In the genomic region with DNA sequence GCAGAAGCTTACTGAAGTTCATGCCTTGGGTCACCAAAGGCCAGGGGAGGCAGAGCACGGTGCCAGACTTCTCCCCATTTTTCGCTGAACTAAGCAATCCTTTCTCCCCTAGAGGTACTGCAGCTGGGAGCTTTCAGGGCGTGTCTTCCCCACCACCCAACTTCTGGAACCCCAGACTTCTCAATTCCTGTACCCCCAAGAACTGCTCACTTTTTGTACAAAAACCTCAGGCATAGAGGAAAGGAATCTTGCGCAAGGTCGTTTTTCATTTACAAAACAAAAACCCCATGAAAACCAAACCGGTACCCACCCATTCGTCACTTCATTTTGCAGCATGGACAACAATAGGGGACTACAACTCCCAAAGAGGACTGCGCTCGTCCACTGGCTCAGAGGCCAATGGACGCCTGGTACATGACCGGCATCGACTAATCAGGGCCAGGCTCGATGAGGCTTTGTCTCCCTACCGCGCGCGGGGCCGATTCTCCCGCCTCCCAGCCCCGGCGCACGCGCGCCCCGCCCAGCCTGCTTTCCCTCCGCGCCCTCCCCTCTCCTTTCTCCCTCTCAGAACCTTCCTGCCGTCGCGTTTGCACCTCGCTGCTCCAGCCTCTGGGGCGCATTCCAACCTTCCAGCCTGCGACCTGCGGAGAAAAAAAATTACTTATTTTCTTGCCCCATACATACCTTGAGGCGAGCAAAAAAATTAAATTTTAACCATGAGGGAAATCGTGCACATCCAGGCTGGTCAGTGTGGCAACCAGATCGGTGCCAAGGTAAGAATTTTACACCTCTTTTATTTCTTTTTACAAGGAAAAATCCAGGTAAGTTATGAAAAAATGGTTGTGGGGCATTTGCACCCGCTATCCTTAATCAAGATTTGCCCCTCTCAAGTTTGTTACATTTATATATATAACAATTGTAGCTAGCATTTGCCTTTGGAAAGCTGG, we compare ENCODE assay signal across 8 cellular contexts. TPM values are rescaled to one million over a fixed set of nuclear protein-coding genes. Genes with fewer than 3 reads are reported as not detected.
DNase-seq lines count a peak whose midpoint lies in the region; ATAC-seq, FAIRE-seq and TF ChIP-seq lines count a peak whose summit lies in the region.

TUBB (plus strand) TSS at position 562 of the 947 bp plus-strand sequence; CDS start at position 717, 155 bp downstream.

- peak within 1 kb of the TSS; percentile 97 for H3K9ac ChIP-seq in astrocyte (ENCODE audit: low read length)

- H2AFZ ChIP-seq in astrocyte (ENCODE audit: low read depth, low read length) = peak within 1 kb of the TSS; percentile 4

- ATAC-seq in HG02938 (IDR thresholded peaks at IDR 0.05; ENCODE audit: unreplicated experiment) = peak; percentile 35
- ATAC-seq in right cardiac atrium = peak; percentile 84 to 87

- peak within 1 kb of the TSS; percentile 100 for H3K4me3 Mint-ChIP-seq in astrocyte (ENCODE audit: unreplicated experiment)

- TF ChIP-seq CTCF in astrocyte (IDR thresholded peaks at IDR 0.05; ENCODE audit: insufficient read depth, low read depth, low read length) = no peak

- peaks cover 41% of the 10 kb centered on the region for H3K4me1 Mint-ChIP-seq in astrocyte (ENCODE audit: low read depth, unreplicated experiment)

- H3K36me3 ChIP-seq in astrocyte (ENCODE audit: insufficient read depth, low read length) = peaks cover 24% of the 10 kb centered on the region

- H3K36me3 Mint-ChIP-seq in astrocyte (ENCODE audit: low read depth, unreplicated experiment) = peaks cover 27% of the 10 kb centered on the region

- FAIRE-seq in GM12891 (lab: Jason Lieb, UNC) (peak; percentile 89), astrocyte (lab: Jason Lieb, UNC) (no peak), urothelium cell line (lab: Jason Lieb, UNC) (no peak)

- H3K27ac Mint-ChIP-seq in astrocyte (ENCODE audit: unreplicated experiment) = peak within 1 kb of the TSS; percentile 98

- H3K4me3 ChIP-seq in astrocyte (ENCODE audit: insufficient read depth, low read depth, low read length) (peak within 1 kb of the TSS; percentile 97), right cardiac atrium (ENCODE audit: low read length) (peak within 1 kb of the TSS; percentile 98)

- intact Hi-C loops in right cardiac atrium (cut with DNase I) = loop anchor here in 1 of 4 donors (2.0 kb wide), 1 partner anchor 33 kb away; the partner anchor contains the start of gene PPP1R18

- H3K27me3 ChIP-seq in astrocyte (ENCODE audit: insufficient read depth, low read length) (no peaks in the 10 kb centered on the region), right cardiac atrium (ENCODE audit: control insufficient read depth, insufficient read depth) (no peaks in the 10 kb centered on the region)

- H3K4me2 ChIP-seq in astrocyte (ENCODE audit: low read length) = peak within 1 kb of the TSS; percentile 89

- H3K9me3 Mint-ChIP-seq in astrocyte (ENCODE audit: unreplicated experiment) = no peaks in the 10 kb centered on the region

- no peaks in the 10 kb centered on the region for H3K27me3 Mint-ChIP-seq in astrocyte (ENCODE audit: low read depth, unreplicated experiment)

- WGBS in right cardiac atrium = under 1% methylated on average over 38 of the region's 38 CpGs

- DNase-seq in GM12891 (ENCODE audit: insufficient read length, low spot score) (peak; percentile 67), NCI-H2081 (lab: John Stamatoyannopoulos, UW) (peak; percentile 98 to 99), T-helper 9 cell (peak; percentile 91), astrocyte (ENCODE audit: low read depth) (peak; percentile 96), right cardiac atrium (peak; percentile 96 to 99 (median 98)), pulmonary artery endothelial cell (ENCODE audit: low read depth, low spot score) (peak; percentile 93), urothelium cell line (ENCODE audit: low spot score) (peak; percentile 90)

- H3K4me1 ChIP-seq in astrocyte (ENCODE audit: insufficient read depth, low read length) = peaks cover 40% of the 10 kb centered on the region
- H3K4me1 ChIP-seq in right cardiac atrium (ENCODE audit: control insufficient read depth, insufficient read depth, low read length) = peaks cover 3% of the 10 kb centered on the region

- H3K9me3 ChIP-seq in astrocyte (ENCODE audit: insufficient read depth, low read depth, low read length) = no peaks in the 10 kb centered on the region
- no peaks in the 10 kb centered on the region for H3K9me3 ChIP-seq in right cardiac atrium (ENCODE audit: control insufficient read depth, low read length)

- H3K27ac ChIP-seq in astrocyte (ENCODE audit: low read depth, low read length) (peak within 1 kb of the TSS; percentile 90), right cardiac atrium (ENCODE audit: low read length) (peak within 1 kb of the TSS; percentile 91)

- peaks cover 36% of the 10 kb centered on the region for H4K20me1 ChIP-seq in astrocyte (ENCODE audit: insufficient read depth, low read length)

- TF ChIP-seq POLR2A in GM12891 (IDR thresholded peaks at IDR 0.05; ENCODE audit: low read depth, low read length) = peak; percentile 87

- peaks cover 80% of the 10 kb centered on the region for H3K79me2 ChIP-seq in astrocyte (ENCODE audit: insufficient read depth, low read length)

TF ChIP-seq in GM12891, 5 proteins besides CTCF, POLR2A, EP300 and RAD21:
- no peak for TF ChIP-seq PAX5 (IDR thresholded peaks at IDR 0.05; ENCODE audit: insufficient read depth, low read length, severe bottlenecking)
- peak; percentile 97 for TF ChIP-seq TAF1 (IDR thresholded peaks at IDR 0.05; ENCODE audit: low read depth, low read length)
- peak; percentile 88 for TF ChIP-seq POLR2AphosphoS5 (IDR thresholded peaks at IDR 0.05; ENCODE audit: low read depth, low read length)
- no peak for TF ChIP-seq SPI1 (IDR thresholded peaks at IDR 0.05; ENCODE audit: low read depth, low read length)
- peak; percentile 78; the same call in 1 of the 2 replicates for TF ChIP-seq POU2F2 (IDR thresholded peaks at IDR 0.05; ENCODE audit: low read depth, low read length)

RNA-seq across cellular contexts. Expression of gene TUBB, which starts in this region (rescaled TPM):
- polyA plus RNA-seq in GM12891 (2012; ENCODE audit: low read depth, missing spikeins) = 1,137 TPM
- total RNA-seq in astrocyte (815 and 887 TPM in 2 replicates), right cardiac atrium (100 to 1,000 TPM; 130 to 250 (median 200) TPM), pulmonary artery endothelial cell (537 and 757 TPM in 2 replicates)
- polyA plus RNA-seq in right cardiac atrium = 170 TPM

Comparison
In these comparisons a context has a peak if more than half of its experiments do, and no peak if none do; other contexts are left out.
1. Peak in every context shown above with its lines: DNase-seq, ATAC-seq, H3K4me3 ChIP-seq and H3K27ac ChIP-seq.